8 cellular contexts compared by ENCODE assay signal in the genomic region with DNA sequence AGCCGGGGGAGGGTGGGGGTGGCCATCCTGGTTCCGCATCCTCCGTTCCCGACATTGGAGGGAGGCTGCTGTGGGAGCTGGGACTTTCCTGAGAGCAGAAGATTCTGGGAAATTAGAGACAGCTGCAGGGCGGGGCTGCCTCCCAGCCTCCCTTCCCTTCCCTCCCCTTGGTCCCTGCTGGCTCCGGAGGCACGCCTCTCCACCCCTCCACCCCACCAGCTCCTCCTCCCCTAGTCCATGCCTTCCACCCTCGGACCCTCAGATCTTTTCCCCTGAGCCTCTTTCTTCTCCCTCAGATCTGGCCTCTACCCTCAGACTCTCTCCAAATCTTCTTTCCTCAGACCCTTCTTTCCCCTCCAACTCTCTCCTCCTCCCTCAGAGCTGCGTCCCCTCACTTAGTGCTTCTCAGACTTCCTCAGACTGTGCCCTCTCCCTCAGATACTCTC. TPM values are rescaled to one million over a fixed set of nuclear protein-coding genes. Genes with fewer than 3 reads are reported as not detected.
DNase-seq lines count a peak whose midpoint lies in the region; ATAC-seq and TF ChIP-seq lines count a peak whose summit lies in the region.

No MANE protein-coding gene starts in this region.

- no peaks in the 10 kb centered on the region for H3K9me3 ChIP-seq in BE2C

- no peak overlapping the region for H3K4me3 ChIP-seq in BE2C (ENCODE audit: low read depth, low read length)

- no peaks in the 10 kb centered on the region for H3K9me3 Mint-ChIP-seq in nephron

- ATAC-seq in HG02938 (IDR thresholded peaks at IDR 0.05; ENCODE audit: unreplicated experiment) = no peak

- peak overlapping the region; percentile 74 to 83 (median 74) for H3K4me3 Mint-ChIP-seq in nephron

- peaks cover 15% of the 10 kb centered on the region for H3K27me3 Mint-ChIP-seq in nephron (ENCODE audit: low read depth)

- H3K27me3 ChIP-seq in BE2C = no peaks in the 10 kb centered on the region

- H3K4me1 ChIP-seq in BE2C = peaks cover 15% of the 10 kb centered on the region

- H3K36me3 Mint-ChIP-seq in nephron (ENCODE audit: low read depth) = no peaks in the 10 kb centered on the region

- H3K27ac Mint-ChIP-seq in nephron = peak overlapping the region in 2 of 3 experiments; percentile 71 to 92

- H3K36me3 ChIP-seq in BE2C = no peaks in the 10 kb centered on the region

- H3K4me1 Mint-ChIP-seq in nephron = peaks cover 40% of the 10 kb centered on the region

- DNase-seq in BE2C (peak; percentile 42), NCI-H510A (lab: John Stamatoyannopoulos, UW) (peak; percentile 24), epidermal melanocyte (ENCODE audit: insufficient read length, low spot score) (peak; percentile 39), posterior cingulate gyrus (no peak), NCI-H1105 treated with DMSO at 0.1 percent for 48 hours (lab: John Stamatoyannopoulos, UW) (no peak), RPMI8226 (no peak)

- intact Hi-C loops in posterior cingulate gyrus (cut with DNase I) = no loop called here

- TF ChIP-seq CTCF in BE2C (IDR thresholded peaks at IDR 0.05; ENCODE audit: low read depth, low read length) = no peak
- TF ChIP-seq CTCF in nephron (IDR thresholded peaks at IDR 0.05; ENCODE audit: unreplicated experiment in 3 of 3) = no peak

RNA-seq across cellular contexts. Expression of gene BCL3, which starts 3.1 kb away (rescaled TPM):
- polyA plus RNA-seq in BE2C (2012; ENCODE audit: insufficient read depth, insufficient read length, low read depth) = 14.5 TPM

RNA-seq across cellular contexts. Expression of gene CBLC, which starts 32.3 kb away (rescaled TPM):
- not detected for polyA plus RNA-seq in BE2C (2012; ENCODE audit: insufficient read depth, insufficient read length, low read depth)

RNA-seq across cellular contexts. Expression of gene CEACAM16, which starts 46.5 kb away (rescaled TPM):
- polyA plus RNA-seq in BE2C (2012; ENCODE audit: insufficient read depth, insufficient read length, low read depth) = 0.28 TPM

Comparison
In these comparisons a context has a peak if more than half of its experiments do, and no peak if none do; other contexts are left out.
1. DNase-seq: peak in BE2C (single experiment), NCI-H510A (single experiment) and epidermal melanocyte (single experiment); none in posterior cingulate gyrus (0 of 10), NCI-H1105 treated with DMSO at 0.1 percent for 48 hours (single experiment) and RPMI8226 (single experiment).